ENCODE assay signal across 26 cellular contexts in genomic region chr2:46947841-46948240, GRCh38.
DNase-seq lines count a peak whose midpoint lies in the region; ATAC-seq and TF ChIP-seq lines count a peak whose summit lies in the region.
"Had no signal": no experiment of that assay in that cellular context is flagged by ENCODE, and none has a peak within 500 bp of the region (broad histone marks: within the 10 kb centered on the region; RNA-seq: fewer than 3 reads in every experiment).

No MANE protein-coding gene starts in this region.

- intact Hi-C loops in dendritic cell treated with granulocyte-macrophage colony-stimulating factor and Interleukin-4, amounts not matched to agents 40 ng/mL and 50 ng/mL, for 4 days (cut with micrococcal nuclease): no loop called here

- ATAC-seq in stimulated activated effector memory CD8-positive, alpha-beta T cell treated with anti-CD3 and anti-CD28 coated beads, Interleukin-12 subunit alpha, Interleukin-12 subunit beta, amount 100 ng/mL, for 72 hours: no peak
- ATAC-seq: A549, GM23338, Panc1, T-cell had no signal

- no peaks in the 10 kb centered on the region for H3F3A ChIP-seq in OCI-LY1 (ENCODE audit: insufficient read depth, low read length)

- no peak overlapping the region for H2AFZ ChIP-seq in OCI-LY1 (ENCODE audit: low read length)
- H2AFZ ChIP-seq: GM23338 had no signal

- peak overlapping the region in 4 of 11 experiments; percentile 3 to 89 (median 53); a peak in 4 of 22 replicates for H3K9ac ChIP-seq in BLaER1 treated with 17β-estradiol and CSF1 and Interleukin-3, amounts not matched to agents 10 nM and 100 nM
- H3K9ac ChIP-seq in OCI-LY1 (ENCODE audit: low read length): no peak overlapping the region; the same call in 1 of the 2 replicates

- no peaks in the 10 kb centered on the region for H3K27me3 Mint-ChIP-seq in dendritic cell treated with granulocyte-macrophage colony-stimulating factor and Interleukin-4, amounts not matched to agents 40 ng/mL and 50 ng/mL, for 4 days
- H3K27me3 Mint-ChIP-seq: T-cell had no signal

- H4K20me1 ChIP-seq in BLaER1 treated with 17β-estradiol and CSF1 and Interleukin-3, amounts not matched to agents 10 nM and 100 nM: peaks cover 0 to 75% (median 20%) of the 10 kb centered on the region in 11 experiments; a peak in 11 of 22 replicates
- no peaks in the 10 kb centered on the region for H4K20me1 ChIP-seq in OCI-LY1 (ENCODE audit: insufficient read depth, low read length)

- peak overlapping the region; percentile 24 for H3K27ac Mint-ChIP-seq in dendritic cell treated with granulocyte-macrophage colony-stimulating factor and Interleukin-4, amounts not matched to agents 40 ng/mL and 50 ng/mL, for 4 days
- H3K27ac Mint-ChIP-seq in stimulated activated effector memory CD8-positive, alpha-beta T cell treated with anti-CD3 and anti-CD28 coated beads, Interleukin-12 subunit alpha, Interleukin-12 subunit beta, amount 100 ng/mL, for 72 hours: peak overlapping the region; percentile 45
- H3K27ac Mint-ChIP-seq: GM23338, T-cell had no signal

- peak overlapping the region in 8 of 11 experiments; percentile 26 to 90 (median 36); a peak in 13 of 22 replicates for H3K27ac ChIP-seq in BLaER1 treated with 17β-estradiol and CSF1 and Interleukin-3, amounts not matched to agents 10 nM and 100 nM
- H3K27ac ChIP-seq in OCI-LY1 (ENCODE audit: low read depth, low read length, poor library complexity, severe bottlenecking): peak overlapping the region; percentile 92
- H3K27ac ChIP-seq: A549, HL-60, RWPE1 had no signal

- peak overlapping the region in 4 of 10 experiments; percentile 15 to 28 (median 20); a peak in 3 of 20 replicates for H3K4me3 ChIP-seq in BLaER1 treated with 17β-estradiol and CSF1 and Interleukin-3, amounts not matched to agents 10 nM and 100 nM
- H3K4me3 ChIP-seq in OCI-LY1 (ENCODE audit: low read depth, low read length, poor library complexity, severe bottlenecking): peak overlapping the region; percentile 25
- H3K4me3 ChIP-seq: A549, GM23338 had no signal

- H3K9me3 ChIP-seq in BLaER1 treated with 17β-estradiol and CSF1 and Interleukin-3, amounts not matched to agents 10 nM and 100 nM (replicated peaks in 1 of 11): no peaks in the 10 kb centered on the region
- H3K9me3 ChIP-seq in OCI-LY1 (ENCODE audit: low read length): no peaks in the 10 kb centered on the region
- H3K9me3 ChIP-seq: A549 had no signal

- no peaks in the 10 kb centered on the region for H3K9me3 Mint-ChIP-seq in dendritic cell treated with granulocyte-macrophage colony-stimulating factor and Interleukin-4, amounts not matched to agents 40 ng/mL and 50 ng/mL, for 4 days
- H3K9me3 Mint-ChIP-seq in stimulated activated effector memory CD8-positive, alpha-beta T cell treated with anti-CD3 and anti-CD28 coated beads, Interleukin-12 subunit alpha, Interleukin-12 subunit beta, amount 100 ng/mL, for 72 hours: no peaks in the 10 kb centered on the region
- H3K9me3 Mint-ChIP-seq: GM23338, H9, T-cell had no signal

- peaks cover 98% of the 10 kb centered on the region for H3K36me3 Mint-ChIP-seq in dendritic cell treated with granulocyte-macrophage colony-stimulating factor and Interleukin-4, amounts not matched to agents 40 ng/mL and 50 ng/mL, for 4 days (ENCODE audit: low read depth)
- peaks cover 78% of the 10 kb centered on the region for H3K36me3 Mint-ChIP-seq in stimulated activated effector memory CD8-positive, alpha-beta T cell treated with anti-CD3 and anti-CD28 coated beads, Interleukin-12 subunit alpha, Interleukin-12 subunit beta, amount 100 ng/mL, for 72 hours

- H3K4me1 Mint-ChIP-seq in dendritic cell treated with granulocyte-macrophage colony-stimulating factor and Interleukin-4, amounts not matched to agents 40 ng/mL and 50 ng/mL, for 4 days (ENCODE audit: low read depth): peaks cover 86% of the 10 kb centered on the region
- peaks cover 56% of the 10 kb centered on the region for H3K4me1 Mint-ChIP-seq in stimulated activated effector memory CD8-positive, alpha-beta T cell treated with anti-CD3 and anti-CD28 coated beads, Interleukin-12 subunit alpha, Interleukin-12 subunit beta, amount 100 ng/mL, for 72 hours

- H3K79me2 ChIP-seq in OCI-LY1 (ENCODE audit: insufficient read depth, low read length): peaks cover 60% of the 10 kb centered on the region

- no peak for DNase-seq in stimulated activated effector memory CD8-positive, alpha-beta T cell treated with anti-CD3 and anti-CD28 coated beads, Interleukin-12 subunit alpha, Interleukin-12 subunit beta, amount 100 ng/mL, for 72 hours (ENCODE audit: low spot score in 2 of 2)
- DNase-seq in NCI-H345 treated with DMSO at 0.1 percent for 48 hours (lab: John Stamatoyannopoulos, UW; ENCODE audit: unreplicated experiment) (no peak), NCI-H526 (lab: John Stamatoyannopoulos, UW) (no peak), OCI-M1 (lab: John Stamatoyannopoulos, UW) (no peak)
- DNase-seq: Calu3; DMS79 treated with DMSO at 0.1 percent for 48 hours; H9; Kasumi-1; NCI-H1092 treated with DMSO at 0.1 percent for 48 hours; NCI-H1436; NCI-H187 treated with DMSO at 0.1 percent for 48 hours; NCI-H2171 treated with DMSO at 0.1 percent for 48 hours; NCI-H345; NCI-H524; NCI-H82; NK-92 treated with Interleukin-12 subunit alpha and Interleukin-12 subunit beta, amount 100 ng/mL, for 24 hours; SHP77; T-cell had no signal

- peak overlapping the region; percentile 85 to 99 (median 95) for H3K4me2 ChIP-seq in BLaER1 treated with 17β-estradiol and CSF1 and Interleukin-3, amounts not matched to agents 10 nM and 100 nM
- peak overlapping the region; percentile 46 for H3K4me2 ChIP-seq in OCI-LY1 (ENCODE audit: low read length)
- H3K4me2 ChIP-seq: A549, GM23338 had no signal

- peaks cover 89 to 99% (median 95%) of the 10 kb centered on the region in 10 experiments for H3K4me1 ChIP-seq in BLaER1 treated with 17β-estradiol and CSF1 and Interleukin-3, amounts not matched to agents 10 nM and 100 nM
- H3K4me1 ChIP-seq in OCI-LY1 (ENCODE audit: insufficient read depth, low read length, severe bottlenecking): peaks cover 83% of the 10 kb centered on the region

- peaks cover 18 to 75% (median 46%) of the 10 kb centered on the region in 11 experiments for H3K36me3 ChIP-seq in BLaER1 treated with 17β-estradiol and CSF1 and Interleukin-3, amounts not matched to agents 10 nM and 100 nM
- H3K36me3 ChIP-seq in OCI-LY1 (ENCODE audit: insufficient read depth, low read length): peaks cover 59% of the 10 kb centered on the region

- no peaks in the 10 kb centered on the region for H3K9me2 ChIP-seq in OCI-LY1 (ENCODE audit: low read depth, low read length)

- H3K4me3 Mint-ChIP-seq in dendritic cell treated with granulocyte-macrophage colony-stimulating factor and Interleukin-4, amounts not matched to agents 40 ng/mL and 50 ng/mL, for 4 days: no peak overlapping the region
- H3K4me3 Mint-ChIP-seq in stimulated activated effector memory CD8-positive, alpha-beta T cell treated with anti-CD3 and anti-CD28 coated beads, Interleukin-12 subunit alpha, Interleukin-12 subunit beta, amount 100 ng/mL, for 72 hours: no peak overlapping the region
- H3K4me3 Mint-ChIP-seq: GM23338, H9, T-cell had no signal

- TF ChIP-seq CTCF in OCI-LY1 (IDR thresholded peaks at IDR 0.05; ENCODE audit: low read length): no peak

- H3K27me3 ChIP-seq in BLaER1 treated with 17β-estradiol and CSF1 and Interleukin-3, amounts not matched to agents 10 nM and 100 nM: no peaks in the 10 kb centered on the region
- H3K27me3 ChIP-seq in OCI-LY1 (ENCODE audit: insufficient read depth, low read length): no peaks in the 10 kb centered on the region
